ENCODE assay signal across 8 cellular contexts in the genomic region with DNA sequence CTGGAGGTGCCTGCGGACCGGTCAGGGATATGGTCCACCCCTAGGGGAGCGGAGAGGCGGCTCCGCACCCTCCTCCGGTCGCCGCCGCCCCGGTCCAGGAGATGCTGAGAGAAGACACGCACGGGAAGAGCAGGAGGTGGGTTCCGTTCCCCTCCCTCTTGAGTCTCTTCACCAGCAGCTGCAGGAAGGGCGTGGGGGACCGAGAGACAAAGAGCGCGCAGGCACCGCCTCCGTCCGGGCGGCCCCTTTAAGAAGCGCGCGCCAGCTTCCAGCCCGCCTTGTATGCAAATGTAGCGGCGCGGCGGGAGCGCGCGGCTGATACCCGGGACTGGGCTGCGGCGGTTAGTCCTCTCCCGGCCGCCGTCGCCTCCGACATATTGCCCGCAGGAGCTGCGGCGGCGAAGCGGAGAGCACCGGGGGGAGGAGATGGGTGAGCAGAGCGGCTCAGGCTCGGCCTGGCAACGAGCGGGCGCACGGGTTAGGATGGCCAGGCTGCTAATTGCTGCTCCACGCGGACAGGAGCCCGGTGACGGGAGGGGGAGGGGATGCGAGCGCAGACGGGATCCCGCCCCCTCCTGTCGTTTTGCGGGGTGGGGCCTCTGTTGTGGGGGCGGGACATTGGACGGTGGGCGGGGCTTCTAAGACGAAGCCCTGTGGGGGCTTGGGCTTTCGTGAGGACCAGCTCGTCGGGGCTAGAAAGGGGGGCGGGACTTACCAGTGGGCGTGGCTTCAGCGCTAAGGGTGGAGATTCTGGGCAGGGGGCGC. TPM values are rescaled to one million over a fixed set of nuclear protein-coding genes. Genes with fewer than 3 reads are reported as not detected.
A peak's percentile ranks its signal among the peaks of the same experiment; 100 is the strongest.
DNase-seq lines count a peak whose midpoint lies in the region; ATAC-seq and TF ChIP-seq lines count a peak whose summit lies in the region.

Gene TMEM39B, plus strand, starts transcription at position 318 of the 765 bp plus-strand sequence. Its CDS starts 109 bp downstream, at position 427.

- peak within 1 kb of the TSS; percentile 94 to 95 for H3K27ac ChIP-seq in testis

- TF ChIP-seq CTCF in GM10266 (IDR thresholded peaks at IDR 0.05; ENCODE audit: control insufficient read depth, insufficient read depth, low read depth, missing control alignments) (peak; percentile 34), omental fat pad (IDR thresholded peaks at IDR 0.05) (no peak), testis (IDR thresholded peaks at IDR 0.05) (peak in 2 of 3 experiments; percentile 2 to 42)

- no peaks in the 10 kb centered on the region for H3K9me3 ChIP-seq in testis

- intact Hi-C loops in testis (cut with DNase I; ENCODE audit: low total_unique reads): no loop called here

- H3K27me3 ChIP-seq in testis: no peaks in the 10 kb centered on the region

- peak within 1 kb of the TSS; percentile 71 for H3K27ac Mint-ChIP-seq in activated naive CD4-positive, alpha-beta T cell treated with anti-CD3 and anti-CD28 coated beads, Interleukin-2, amount 50 U/mL, for 24 hours

- peaks cover 11% of the 10 kb centered on the region for H3K4me1 ChIP-seq in testis

- WGBS in testis, 2 donors: 0 to 1% methylated on average over 40 to 69 of the region's 73 CpGs

- H3K36me3 Mint-ChIP-seq in activated naive CD4-positive, alpha-beta T cell treated with anti-CD3 and anti-CD28 coated beads, Interleukin-2, amount 50 U/mL, for 24 hours: peaks cover 1% of the 10 kb centered on the region

- no peaks in the 10 kb centered on the region for H3K36me3 ChIP-seq in testis (ENCODE audit: low read depth, missing control alignments)

- TF ChIP-seq POLR2A in testis (IDR thresholded peaks at IDR 0.05): no peak

- H3K4me1 Mint-ChIP-seq in activated naive CD4-positive, alpha-beta T cell treated with anti-CD3 and anti-CD28 coated beads, Interleukin-2, amount 50 U/mL, for 24 hours: peaks cover 45% of the 10 kb centered on the region

- peak; percentile 87 for ATAC-seq in HG02623 (IDR thresholded peaks at IDR 0.05; ENCODE audit: unreplicated experiment)
- peak; percentile 94 for ATAC-seq in omental fat pad (ENCODE audit: low FRiP score)

- H3K27me3 Mint-ChIP-seq in activated naive CD4-positive, alpha-beta T cell treated with anti-CD3 and anti-CD28 coated beads, Interleukin-2, amount 50 U/mL, for 24 hours: no peaks in the 10 kb centered on the region

- H3K4me3 Mint-ChIP-seq in activated naive CD4-positive, alpha-beta T cell treated with anti-CD3 and anti-CD28 coated beads, Interleukin-2, amount 50 U/mL, for 24 hours: peak within 1 kb of the TSS; percentile 88

- H3K4me3 ChIP-seq in testis: peak within 1 kb of the TSS; percentile 79 to 81

- DNase-seq in GM10266 (ENCODE audit: extremely low spot score) (peak; percentile 94), NCI-H1105 (lab: John Stamatoyannopoulos, UW) (peak; percentile 98), SKM-1 (lab: John Stamatoyannopoulos, UW; ENCODE audit: unreplicated experiment) (peak; percentile 89), globus pallidus (ENCODE audit: low spot score) (peak; percentile 95), omental fat pad (ENCODE audit: low spot score) (peak; percentile 77), testis (peak; percentile 98)

- H3K9me3 Mint-ChIP-seq in activated naive CD4-positive, alpha-beta T cell treated with anti-CD3 and anti-CD28 coated beads, Interleukin-2, amount 50 U/mL, for 24 hours: no peaks in the 10 kb centered on the region

RNA-seq across cellular contexts. Expression of gene TMEM39B, which starts in this region (rescaled TPM):
- total RNA-seq in omental fat pad (1 to 10 TPM; 2.5 to 5.6 (median 3.6) TPM), testis (10 to 100 TPM; 15.7 to 16.9 TPM)
- 24.0 TPM for polyA plus RNA-seq in testis (ENCODE audit: insufficient read depth, low read depth, low replicate concordance)

Comparison
In these comparisons a context has a peak if more than half of its experiments do, and no peak if none do; other contexts are left out.
1. Peak in every context shown above with its lines: DNase-seq, ATAC-seq, H3K4me3 ChIP-seq and H3K27ac ChIP-seq.
2. CTCF ChIP-seq: peak in GM10266 (single experiment) and testis (2 of 3); none in omental fat pad (0 of 3).